In genomic region chr1:102085896-102086295, GRCh38 we compare ENCODE assay signal across 30 cellular contexts.
"Had no signal": no experiment of that assay in that cellular context is flagged by ENCODE, and none has a peak within 500 bp of the region (broad histone marks: within the 10 kb centered on the region; RNA-seq: fewer than 3 reads in every experiment).

No MANE protein-coding gene starts in this region.

- H3K27me3 Mint-ChIP-seq: activated CD4-positive, alpha-beta memory T cell treated with anti-CD3 and anti-CD28 coated beads for 36 hours; activated CD4-positive, alpha-beta T cell treated with anti-CD3 and anti-CD28 coated beads, Interleukin-2, amount 10 ng/mL, durations not matched to agents 24 days and 14 days; activated naive CD4-positive, alpha-beta T cell treated with anti-CD3 and anti-CD28 coated beads, Interleukin-2, amount 50 U/mL, for 24 hours; activated naive CD8-positive, alpha-beta T cell treated with anti-CD3 and anti-CD28 coated beads, Interleukin-2, amount 50 U/mL, for 24 hours; activated T-cell treated with anti-CD3 and anti-CD28 coated beads, Interleukin-2, amount 50 U/mL, for 24 hours; T-helper 17 cell had no signal

- H3K36me3 Mint-ChIP-seq: activated CD4-positive, alpha-beta memory T cell treated with anti-CD3 and anti-CD28 coated beads for 36 hours; activated naive CD4-positive, alpha-beta T cell treated with anti-CD3 and anti-CD28 coated beads, Interleukin-2, amount 50 U/mL, for 24 hours had no signal

- H3K9me3 Mint-ChIP-seq: activated CD4-positive, alpha-beta T cell treated with anti-CD3 and anti-CD28 coated beads, Interleukin-2, amount 10 ng/mL, durations not matched to agents 24 days and 14 days; activated naive CD4-positive, alpha-beta T cell treated with anti-CD3 and anti-CD28 coated beads, Interleukin-2, amount 50 U/mL, for 24 hours had no signal

- H3K4me1 ChIP-seq: esophagus muscularis mucosa, right lobe of liver, testis, transverse colon had no signal

- H3K36me3 ChIP-seq: cardiac muscle cell, esophagus muscularis mucosa, right lobe of liver, transverse colon, WERI-Rb-1 had no signal

- H3K27me3 ChIP-seq: cardiac muscle cell, dorsolateral prefrontal cortex, esophagus muscularis mucosa, right lobe of liver, testis, transverse colon had no signal

- H3K4me1 Mint-ChIP-seq: activated CD4-positive, alpha-beta T cell treated with anti-CD3 and anti-CD28 coated beads, Interleukin-2, amount 10 ng/mL, durations not matched to agents 24 days and 14 days; activated naive CD4-positive, alpha-beta T cell treated with anti-CD3 and anti-CD28 coated beads, Interleukin-2, amount 50 U/mL, for 24 hours; activated naive CD8-positive, alpha-beta T cell treated with anti-CD3 and anti-CD28 coated beads, Interleukin-2, amount 50 U/mL, for 24 hours; naive thymus-derived CD4-positive, alpha-beta T cell; T-helper 17 cell had no signal

- FAIRE-seq: frontal cortex, keratinocyte had no signal

- ATAC-seq: activated naive CD8-positive, alpha-beta T cell treated with anti-CD3 and anti-CD28 coated beads, Interleukin-2, amount 50 U/mL, for 24 hours; left cardiac atrium; left ventricle myocardium superior; naive thymus-derived CD4-positive, alpha-beta T cell; right lobe of liver; SK-N-SH treated with all-trans-retinoic acid at 6 μM for 48 hours; stimulated activated naive CD8-positive, alpha-beta T cell treated with anti-CD3 and anti-CD28 coated beads, Interleukin-15, Interleukin-2, amounts not matched to agents 100 U/mL and 50 U/mL, for 24 hours; T-helper 17 cell had no signal

- H3K4me3 ChIP-seq: cardiac muscle cell, coronary artery, dorsolateral prefrontal cortex, esophagus muscularis mucosa, right lobe of liver, testis, transverse colon had no signal

- DNase-seq: activated CD4-positive, alpha-beta memory T cell treated with anti-CD3 and anti-CD28 coated beads for 36 hours; activated CD4-positive, alpha-beta T cell treated with anti-CD3 and anti-CD28 coated beads, Interleukin-2, amount 10 ng/mL, durations not matched to agents 24 days and 14 days; activated CD4-positive, CD25-positive, alpha-beta regulatory T cell treated with anti-CD3 and anti-CD28 coated beads, Interleukin-2, amount 50 U/mL, for 72 hours; activated CD8-positive, alpha-beta memory T cell treated with anti-CD3 and anti-CD28 coated beads, Interleukin-2, amount 50 U/mL, for 4 hours; activated naive CD8-positive, alpha-beta T cell treated with anti-CD3 and anti-CD28 coated beads, Interleukin-2, amount 50 U/mL, for 24 hours; activated T-cell treated with anti-CD3 and anti-CD28 coated beads, Interleukin-2, amount 50 U/mL, for 24 hours; dorsolateral prefrontal cortex; effector memory CD4-positive, alpha-beta T cell; left cardiac atrium; left ventricle myocardium superior; midbrain; naive thymus-derived CD4-positive, alpha-beta T cell; posterior cingulate gyrus; right lobe of liver; stimulated activated CD4-positive, alpha-beta T cell treated with anti-CD3 and anti-CD28 coated beads, Interleukin-12 subunit alpha, Interleukin-12 subunit beta, amount 100 ng/mL, for 4 hours; stimulated activated CD4-positive, alpha-beta T cell treated with anti-CD3 and anti-CD28 coated beads, Interleukin-4, amount 100 ng/mL, for 1 hour; stimulated activated naive CD8-positive, alpha-beta T cell treated with anti-CD3 and anti-CD28 coated beads, Interleukin-15, Interleukin-2, amounts not matched to agents 100 U/mL and 50 U/mL, for 24 hours; T-helper 17 cell; T1000; testis; transverse colon; WERI-Rb-1 had no signal

- H3K27ac ChIP-seq: cardiac muscle cell, coronary artery, dorsolateral prefrontal cortex, esophagus muscularis mucosa, right lobe of liver, testis, transverse colon, WERI-Rb-1 had no signal

- H3K4me3 Mint-ChIP-seq: activated CD4-positive, alpha-beta memory T cell treated with anti-CD3 and anti-CD28 coated beads for 36 hours; activated CD4-positive, alpha-beta T cell treated with anti-CD3 and anti-CD28 coated beads, Interleukin-2, amount 10 ng/mL, durations not matched to agents 24 days and 14 days; activated naive CD4-positive, alpha-beta T cell treated with anti-CD3 and anti-CD28 coated beads, Interleukin-2, amount 50 U/mL, for 24 hours; activated naive CD8-positive, alpha-beta T cell treated with anti-CD3 and anti-CD28 coated beads, Interleukin-2, amount 50 U/mL, for 24 hours; activated T-cell treated with anti-CD3 and anti-CD28 coated beads, Interleukin-2, amount 50 U/mL, for 24 hours; naive thymus-derived CD4-positive, alpha-beta T cell; neural crest cell; T-helper 17 cell had no signal

- H3K9me3 ChIP-seq: right lobe of liver, testis, transverse colon had no signal

- H3K27ac Mint-ChIP-seq: activated CD4-positive, alpha-beta memory T cell treated with anti-CD3 and anti-CD28 coated beads for 36 hours; activated CD4-positive, alpha-beta T cell treated with anti-CD3 and anti-CD28 coated beads, Interleukin-2, amount 10 ng/mL, durations not matched to agents 24 days and 14 days; activated naive CD4-positive, alpha-beta T cell treated with anti-CD3 and anti-CD28 coated beads, Interleukin-2, amount 50 U/mL, for 24 hours; activated naive CD8-positive, alpha-beta T cell treated with anti-CD3 and anti-CD28 coated beads, Interleukin-2, amount 50 U/mL, for 24 hours; activated T-cell treated with anti-CD3 and anti-CD28 coated beads, Interleukin-2, amount 50 U/mL, for 24 hours; naive thymus-derived CD4-positive, alpha-beta T cell; T-helper 17 cell had no signal
